In genomic region chr20:17928211-17928611, GRCh38 we compare ENCODE assay signal across 18 cellular contexts. TPM values are rescaled to one million over a fixed set of nuclear protein-coding genes. Genes with fewer than 3 reads are reported as not detected.
DNase-seq lines count a peak whose midpoint lies in the region; ATAC-seq, FAIRE-seq and TF ChIP-seq lines count a peak whose summit lies in the region.
"Had no signal": no experiment of that assay in that cellular context is flagged by ENCODE, and none has a peak within 500 bp of the region (broad histone marks: within the 10 kb centered on the region; RNA-seq: fewer than 3 reads in every experiment).

No MANE protein-coding gene starts in this region.

- H3K9me3 ChIP-seq in left ventricle myocardium inferior (replicated peaks) = peaks cover 11% of the 10 kb centered on the region
- H3K9me3 ChIP-seq in pancreas = no peaks in the 10 kb centered on the region
- H3K9me3 ChIP-seq: suprapubic skin had no signal

- in situ Hi-C loops in brain microvascular endothelial cell (cut with HindIII; ENCODE audit: low pct_ligation_motif_present, low sequenced_read_pairs) = no loop called here

- H3K9me3 Mint-ChIP-seq in type B pancreatic cell = no peaks in the 10 kb centered on the region

- H3K4me3 Mint-ChIP-seq in type B pancreatic cell = peak overlapping the region; percentile 45
- H3K4me3 Mint-ChIP-seq: activated CD4-positive, alpha-beta T cell treated with anti-CD3 and anti-CD28 coated beads, Interleukin-2, amount 10 ng/mL, durations not matched to agents 24 days and 14 days had no signal

- peak overlapping the region; percentile 56 for H3K27ac Mint-ChIP-seq in type B pancreatic cell
- H3K27ac Mint-ChIP-seq: activated CD4-positive, alpha-beta T cell treated with anti-CD3 and anti-CD28 coated beads, Interleukin-2, amount 10 ng/mL, durations not matched to agents 24 days and 14 days had no signal

- WGBS in pancreas, 2 donors = 71 to 72% methylated on average over 7 of the region's 7 CpGs

- ATAC-seq in pancreas = peak; percentile 22 to 33 (median 26)

- H3K4me1 Mint-ChIP-seq in type B pancreatic cell (ENCODE audit: unreplicated experiment) = peaks cover 22% of the 10 kb centered on the region
- H3K4me1 Mint-ChIP-seq: activated CD4-positive, alpha-beta T cell treated with anti-CD3 and anti-CD28 coated beads, Interleukin-2, amount 10 ng/mL, durations not matched to agents 24 days and 14 days had no signal

- TF ChIP-seq CTCF in VCaP (conservative IDR thresholded peaks at IDR 0.05) (no peak), left ventricle myocardium inferior (IDR thresholded peaks at IDR 0.05; ENCODE audit: borderline replicate concordance) (no peak), pancreas (IDR thresholded peaks at IDR 0.05) (no peak), type B pancreatic cell (conservative IDR thresholded peaks at IDR 0.05) (no peak), brain microvascular endothelial cell (IDR thresholded peaks at IDR 0.05; ENCODE audit: low read depth, low read length, missing control alignments) (no peak)

- H3K4me1 ChIP-seq in left ventricle myocardium inferior (peaks cover 20% of the 10 kb centered on the region), pancreas (peaks cover 12 to 40% (median 13%) of the 10 kb centered on the region in 3 donors)
- H3K4me1 ChIP-seq: spleen, suprapubic skin had no signal

- H3K4me3 ChIP-seq in left ventricle myocardium inferior (no peak overlapping the region), pancreas (no peak overlapping the region), brain microvascular endothelial cell (ENCODE audit: low read depth, low read length) (no peak overlapping the region)
- H3K4me3 ChIP-seq: spleen, suprapubic skin had no signal

- no peak for FAIRE-seq in pancreas (lab: Jason Lieb, UNC)
- FAIRE-seq: GM18507, TTC549 had no signal

- peak overlapping the region; percentile 70 for H3K27ac ChIP-seq in VCaP
- H3K27ac ChIP-seq in left ventricle myocardium inferior (replicated peaks) = peak overlapping the region; percentile 37
- peak overlapping the region; percentile 51 to 65 (median 56) for H3K27ac ChIP-seq in pancreas
- no peak overlapping the region for H3K27ac ChIP-seq in brain microvascular endothelial cell
- H3K27ac ChIP-seq: spleen, suprapubic skin had no signal

- H3K36me3 ChIP-seq in left ventricle myocardium inferior (no peaks in the 10 kb centered on the region), pancreas (no peaks in the 10 kb centered on the region), brain microvascular endothelial cell (replicated peaks) (no peaks in the 10 kb centered on the region)
- H3K36me3 ChIP-seq: spleen, suprapubic skin had no signal

- DNase-seq in left ventricle myocardium inferior (no peak), pancreas (no peak), type B pancreatic cell (ENCODE audit: extremely low spot score, unreplicated experiment) (no peak), brain microvascular endothelial cell (no peak), SW 1271 (lab: John Stamatoyannopoulos, UW) (no peak), midbrain (lab: John Stamatoyannopoulos, UW) (no peak)
- DNase-seq: activated CD4-positive, alpha-beta T cell treated with anti-CD3 and anti-CD28 coated beads, Interleukin-2, amount 10 ng/mL, durations not matched to agents 24 days and 14 days; activated CD8-positive, alpha-beta memory T cell treated with anti-CD3 and anti-CD28 coated beads, Interleukin-2, amount 50 U/mL, for 4 hours; COR-L47; Kasumi-1; NCI-H1092 treated with DMSO at 0.1 percent for 48 hours; NCI-H524 treated with DMSO at 0.1 percent for 48 hours; spleen; stimulated activated CD4-positive, alpha-beta T cell treated with anti-CD3 and anti-CD28 coated beads, Interleukin-4, amount 100 ng/mL, for 4 hours had no signal

- H3K36me3 Mint-ChIP-seq in type B pancreatic cell = peaks cover 4% of the 10 kb centered on the region

- intact Hi-C loops in left ventricle myocardium inferior (cut with micrococcal nuclease) (no loop called here), pancreas (cut with DNase I) (no loop called here)

- peaks cover 5% of the 10 kb centered on the region for H3K27me3 Mint-ChIP-seq in type B pancreatic cell

- H3K27me3 ChIP-seq in left ventricle myocardium inferior (ENCODE audit: low read depth) = no peaks in the 10 kb centered on the region
- no peaks in the 10 kb centered on the region for H3K27me3 ChIP-seq in pancreas
- H3K27me3 ChIP-seq in brain microvascular endothelial cell (replicated peaks) = no peaks in the 10 kb centered on the region
- H3K27me3 ChIP-seq: suprapubic skin had no signal

RNA-seq across cellular contexts. Expression of gene SNX5, which starts 40.4 kb away (rescaled TPM):
- total RNA-seq in left ventricle myocardium inferior (46.3 TPM), pancreas (10 to 100 TPM; 20.5 to 35.7 (median 27.2) TPM), type B pancreatic cell (ENCODE audit: low replicate concordance) (87.4 and 115 TPM in 2 replicates)
- 10 to 100 TPM; 34.2 to 38.4 TPM for polyA plus RNA-seq in pancreas

RNA-seq across cellular contexts. Expression of gene MGME1, which starts 40.6 kb away (rescaled TPM):
- total RNA-seq in left ventricle myocardium inferior (13.6 TPM), pancreas (1 to 10 TPM; 4.0 to 7.4 (median 6.1) TPM), type B pancreatic cell (ENCODE audit: low replicate concordance) (31.2 and 32.7 TPM in 2 replicates)
- 1 to 10 TPM; 6.1 to 7.6 TPM for polyA plus RNA-seq in pancreas
